In the genomic region with DNA sequence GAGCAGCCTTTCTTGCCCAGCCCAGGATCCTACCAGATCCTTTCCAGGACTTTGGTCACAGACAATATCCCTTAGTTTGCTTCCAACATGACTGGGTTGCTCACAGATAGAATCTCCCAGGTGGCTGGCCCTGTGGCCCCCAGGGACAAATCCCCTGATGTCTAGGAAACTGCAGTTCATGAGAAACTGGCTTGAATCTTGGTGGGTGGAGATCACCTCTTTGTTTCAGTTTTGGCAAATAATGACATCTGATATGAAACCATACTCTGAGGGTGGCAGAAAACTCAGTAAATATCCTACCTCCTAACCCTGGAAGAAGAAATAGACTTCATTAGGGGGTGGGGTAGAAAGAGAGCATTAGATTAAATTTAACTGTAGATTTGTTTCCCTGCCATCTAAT, we compare ENCODE assay signal across 14 cellular contexts.
DNase-seq lines count a peak whose midpoint lies in the region; ATAC-seq lines count a peak whose summit lies in the region.
"Had no signal": no experiment of that assay in that cellular context is flagged by ENCODE, and none has a peak within 500 bp of the region (broad histone marks: within the 10 kb centered on the region; RNA-seq: fewer than 3 reads in every experiment).

No MANE protein-coding gene starts in this region.

- DNase-seq in NCI-H69 (lab: John Stamatoyannopoulos, UW) (peak; percentile 34), NCI-H2107 treated with DMSO at 0.1 percent for 48 hours (lab: John Stamatoyannopoulos, UW; ENCODE audit: unreplicated experiment) (no peak), NCI-H1417 treated with DMSO at 0.1 percent for 48 hours (lab: John Stamatoyannopoulos, UW) (no peak)
- no peak for DNase-seq in stimulated activated CD8-positive, alpha-beta memory T cell treated with anti-CD3 and anti-CD28 coated beads, Interleukin-4, amount 100 ng/mL, for 48 hours
- no peak for DNase-seq in activated effector memory CD4-positive, alpha-beta T cell treated with Interleukin-2 at 50 U/mL for 16 hours
- DNase-seq: ACHN; CD4-positive, CD25-positive, alpha-beta regulatory T cell; DMS 273 treated with DMSO at 0.1 percent for 48 hours; HCEC 1CT; HFFc6; KG1 had no signal

- ATAC-seq in GM18498 (IDR thresholded peaks at IDR 0.05; ENCODE audit: unreplicated experiment) (peak; percentile 72), GM19035 (IDR thresholded peaks at IDR 0.05; ENCODE audit: unreplicated experiment) (peak; percentile 73), HG03342 (IDR thresholded peaks at IDR 0.05; ENCODE audit: unreplicated experiment) (peak; percentile 60)
